9 cellular contexts compared by ENCODE assay signal in genomic region chr22:30159561-30160353, GRCh38.
DNase-seq lines count a peak whose midpoint lies in the region; TF ChIP-seq lines count a peak whose summit lies in the region.
"Had no signal": no experiment of that assay in that cellular context is flagged by ENCODE, and none has a peak within 500 bp of the region (broad histone marks: within the 10 kb centered on the region; RNA-seq: fewer than 3 reads in every experiment).

No MANE protein-coding gene starts in this region.

- no peaks in the 10 kb centered on the region for H3K27me3 ChIP-seq in MM.1S (replicated peaks; ENCODE audit: insufficient read depth, low read length)

- peak overlapping the region; percentile 48 for H3K4me3 Mint-ChIP-seq in T-helper 2 cell treated with Interferon-gamma antibody and Interleukin-4, amounts not matched to agents 5 μg/mL and 100 μg/mL, for 36 hours

- no peaks in the 10 kb centered on the region for H3K27me3 Mint-ChIP-seq in T-helper 2 cell treated with Interferon-gamma antibody and Interleukin-4, amounts not matched to agents 5 μg/mL and 100 μg/mL, for 36 hours (ENCODE audit: low read depth)

- no peaks in the 10 kb centered on the region for H4K20me1 ChIP-seq in MM.1S (ENCODE audit: insufficient read depth, low read length)

- TF ChIP-seq CTCF in fibroblast of the aortic adventitia (IDR thresholded peaks at IDR 0.05; ENCODE audit: insufficient read depth, low read length) (no peak), MM.1S (IDR thresholded peaks at IDR 0.05; ENCODE audit: low read length) (no peak)

- H2AFZ ChIP-seq in MM.1S (ENCODE audit: low read length) = no peak overlapping the region

- no peaks in the 10 kb centered on the region for H3K9me2 ChIP-seq in MM.1S (replicated peaks; ENCODE audit: insufficient read depth, low read length)

- H3K4me2 ChIP-seq in MM.1S (ENCODE audit: low read depth, low read length) = no peak overlapping the region
- H3K4me2 ChIP-seq: KMS-11 had no signal

- POLR2A ChIA-PET in HEK293T (lab: Yijun Ruan, JAX) = no interaction called here

- peaks cover 18% of the 10 kb centered on the region for H3K36me3 Mint-ChIP-seq in T-helper 2 cell treated with Interferon-gamma antibody and Interleukin-4, amounts not matched to agents 5 μg/mL and 100 μg/mL, for 36 hours (ENCODE audit: low read depth)

- peaks cover 62% of the 10 kb centered on the region for H3K4me1 Mint-ChIP-seq in T-helper 2 cell treated with Interferon-gamma antibody and Interleukin-4, amounts not matched to agents 5 μg/mL and 100 μg/mL, for 36 hours (ENCODE audit: low read depth)

- H3K27ac Mint-ChIP-seq in T-helper 2 cell treated with Interferon-gamma antibody and Interleukin-4, amounts not matched to agents 5 μg/mL and 100 μg/mL, for 36 hours = peak overlapping the region; percentile 95

- H3K79me2 ChIP-seq in MM.1S (ENCODE audit: low read length) = no peaks in the 10 kb centered on the region

- CTCF ChIA-PET in HEK293T (lab: Yijun Ruan, JAX) = interaction anchor here (1.0 kb wide), 1 partner anchor 52 kb away, joined by 3 read pairs; no protein-coding TSS in a partner anchor

- H3K4me1 ChIP-seq in MM.1S (ENCODE audit: low read length) = no peaks in the 10 kb centered on the region

- H3F3A ChIP-seq in MM.1S (ENCODE audit: insufficient read depth, low read length) = no peaks in the 10 kb centered on the region

- no peaks in the 10 kb centered on the region for H3K9me3 Mint-ChIP-seq in T-helper 2 cell treated with Interferon-gamma antibody and Interleukin-4, amounts not matched to agents 5 μg/mL and 100 μg/mL, for 36 hours

- no peaks in the 10 kb centered on the region for H3K9me3 ChIP-seq in SK-N-MC (ENCODE audit: low read depth, low read length)
- no peaks in the 10 kb centered on the region for H3K9me3 ChIP-seq in MM.1S (replicated peaks; ENCODE audit: insufficient read depth, low read length)

- H3K36me3 ChIP-seq in SK-N-MC (ENCODE audit: insufficient read depth, low read length) (no peaks in the 10 kb centered on the region), MM.1S (replicated peaks; ENCODE audit: insufficient read depth, low read length) (no peaks in the 10 kb centered on the region)

- H3K4me3 ChIP-seq in SK-N-MC = 0 out of 2 replicates have a peak overlapping the region, but pooled peaks have one; percentile 19
- H3K4me3 ChIP-seq in fibroblast of the aortic adventitia (ENCODE audit: low read depth, low read length) = no peak overlapping the region
- no peak overlapping the region for H3K4me3 ChIP-seq in MM.1S (ENCODE audit: low read length)

- H3K9ac ChIP-seq in SK-N-MC (ENCODE audit: insufficient read length) (no peak overlapping the region), MM.1S (ENCODE audit: low read length) (no peak overlapping the region)
- H3K9ac ChIP-seq: KMS-11 had no signal

- H3K27ac ChIP-seq in SK-N-MC = peak overlapping the region; percentile 54; the same call in 1 of the 2 replicates
- no peak overlapping the region for H3K27ac ChIP-seq in MM.1S (ENCODE audit: low read length)
- H3K27ac ChIP-seq: KMS-11 had no signal

- DNase-seq in T-helper 2 cell treated with Interferon-gamma antibody and Interleukin-4, amounts not matched to agents 5 μg/mL and 100 μg/mL, for 36 hours (ENCODE audit: low spot score) = no peak
- no peak for DNase-seq in T-helper 2 cell
- DNase-seq in SK-N-MC (ENCODE audit: low read depth, low spot score) = peak; percentile 8
- DNase-seq in fibroblast of the aortic adventitia (ENCODE audit: low read depth) = peak; percentile 84
- DNase-seq in smooth muscle cell of the brain vasculature (ENCODE audit: low read depth, low spot score) = peak; percentile 67
- no peak for DNase-seq in HEK293T (ENCODE audit: extremely low spot score)
- no peak for DNase-seq in germinal center (ENCODE audit: low spot score)
- DNase-seq in MM.1S = no peak

TF ChIP-seq in HEK293T, 16 proteins besides CTCF, POLR2A, EP300 and RAD21:
- TF ChIP-seq FOXA1 (IDR thresholded peaks at IDR 0.05) (no peak), L3MBTL2 (conservative IDR thresholded peaks at IDR 0.05) (no peak), HDGF (IDR thresholded peaks at IDR 0.05; ENCODE audit: borderline replicate concordance) (no peak), BHLHE40 (IDR thresholded peaks at IDR 0.05; ENCODE audit: borderline replicate concordance) (no peak), FOXM1 (IDR thresholded peaks at IDR 0.05; ENCODE audit: borderline replicate concordance) (no peak), LEF1 (IDR thresholded peaks at IDR 0.05; ENCODE audit: borderline replicate concordance) (no peak), SP1 (IDR thresholded peaks at IDR 0.05) (no peak)
- TF ChIP-seq, protein P1, sequence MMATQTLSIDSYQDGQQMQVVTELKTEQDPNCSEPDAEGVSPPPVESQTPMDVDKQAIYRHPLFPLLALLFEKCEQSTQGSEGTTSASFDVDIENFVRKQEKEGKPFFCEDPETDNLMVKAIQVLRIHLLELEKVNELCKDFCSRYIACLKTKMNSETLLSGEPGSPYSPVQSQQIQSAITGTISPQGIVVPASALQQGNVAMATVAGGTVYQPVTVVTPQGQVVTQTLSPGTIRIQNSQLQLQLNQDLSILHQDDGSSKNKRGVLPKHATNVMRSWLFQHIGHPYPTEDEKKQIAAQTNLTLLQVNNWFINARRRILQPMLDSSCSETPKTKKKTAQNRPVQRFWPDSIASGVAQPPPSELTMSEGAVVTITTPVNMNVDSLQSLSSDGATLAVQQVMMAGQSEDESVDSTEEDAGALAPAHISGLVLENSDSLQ (IDR thresholded peaks at IDR 0.05) = no peak

Comparison
In these comparisons a context has a peak if more than half of its experiments do, and no peak if none do; other contexts are left out.
1. DNase-seq: peak in SK-N-MC (single experiment), fibroblast of the aortic adventitia (single experiment) and smooth muscle cell of the brain vasculature (single experiment); none in T-helper 2 cell treated with Interferon-gamma antibody and Interleukin-4, amounts not matched to agents 5 μg/mL and 100 μg/mL, for 36 hours (single experiment), T-helper 2 cell (0 of 5), HEK293T (single experiment), germinal center (single experiment) and MM.1S (single experiment).